34 cellular contexts compared by ENCODE assay signal in the genomic region with DNA sequence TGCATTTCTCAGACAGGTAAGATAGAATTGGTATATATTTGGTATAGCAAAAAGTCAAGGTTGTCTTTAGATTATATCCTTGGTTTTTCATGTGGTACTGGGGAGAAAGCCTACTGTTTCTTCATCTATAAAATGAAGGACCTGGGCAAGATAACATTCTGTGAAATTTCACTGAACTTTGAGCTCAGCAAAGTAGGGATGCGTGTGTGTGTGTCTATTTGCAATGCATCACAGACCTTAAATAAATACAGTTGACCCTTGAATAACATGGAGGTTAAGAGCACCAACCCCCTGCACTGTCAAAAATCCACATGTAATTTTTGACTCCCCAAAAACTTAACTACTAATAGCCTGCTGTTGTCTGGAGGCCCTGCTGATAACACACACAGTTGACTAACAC.
"Had no signal": no experiment of that assay in that cellular context is flagged by ENCODE, and none has a peak within 500 bp of the region (broad histone marks: within the 10 kb centered on the region; RNA-seq: fewer than 3 reads in every experiment).

No MANE protein-coding gene starts in this region.

- H3K9me3 ChIP-seq: adrenal gland, body of pancreas, breast epithelium had no signal

- H3K4me3 ChIP-seq: adrenal gland, body of pancreas, breast epithelium had no signal

- H3K36me3 ChIP-seq: adrenal gland, brain microvascular endothelial cell, breast epithelium had no signal

- DNase-seq: activated B cell treated with CpG ODN at 0.5 μM for 24 hours; activated CD4-positive, alpha-beta memory T cell treated with anti-CD3 and anti-CD28 coated beads for 36 hours; activated CD4-positive, alpha-beta T cell treated with anti-CD3 and anti-CD28 coated beads for 4 hours; activated CD4-positive, alpha-beta T cell treated with anti-CD3 and anti-CD28 coated beads, Interleukin-2, amount 10 ng/mL, durations not matched to agents 24 days and 14 days; activated CD4-positive, alpha-beta T cell treated with anti-CD3 and anti-CD28 coated beads, Interleukin-2, amount 50 U/mL, for 1 hour; activated CD4-positive, alpha-beta T cell treated with anti-CD3 and anti-CD28 coated beads, Interleukin-2, amount 50 U/mL, for 4 hours; activated CD4-positive, CD25-positive, alpha-beta regulatory T cell treated with anti-CD3 and anti-CD28 coated beads, Interleukin-2, amount 50 U/mL, for 72 hours; activated CD8-positive, alpha-beta memory T cell treated with anti-CD3 and anti-CD28 coated beads, Interleukin-2, amount 50 U/mL, for 4 hours; activated CD8-positive, alpha-beta T cell treated with anti-CD3 and anti-CD28 coated beads for 36 hours; activated effector memory CD4-positive, alpha-beta T cell treated with anti-CD3 and anti-CD28 coated beads, Interleukin-2, amount 50 U/mL, for 16 hours; activated gamma-delta T cell treated with Interleukin-2 at 50 U/mL for 16 hours; activated naive CD4-positive, alpha-beta T cell; activated naive CD4-positive, alpha-beta T cell treated with anti-CD3 and anti-CD28 coated beads for 36 hours; activated naive CD4-positive, alpha-beta T cell treated with anti-CD3 and anti-CD28 coated beads, Interleukin-2, amount 50 U/mL, for 16 hours; activated naive CD8-positive, alpha-beta T cell treated with anti-CD3 and anti-CD28 coated beads for 36 hours; activated T-cell treated with anti-CD3 and anti-CD28 coated beads for 4 hours; activated T-cell treated with anti-CD3 and anti-CD28 coated beads, Interleukin-2, amount 50 U/mL, for 1 hour; activated T-cell treated with anti-CD3 and anti-CD28 coated beads, Interleukin-2, amount 50 U/mL, for 4 hours; activated T-cell treated with anti-CD3 and anti-CD28 coated beads, Interleukin-2, amount 50 U/mL, for 72 hours; adrenal gland; amniotic stem cell; aorta; body of pancreas; brain microvascular endothelial cell; central memory CD4-positive, alpha-beta T cell; T-helper 1 cell; T-helper 2 cell; T-helper 9 cell had no signal

- H3K4me1 ChIP-seq: body of pancreas, breast epithelium had no signal

- H3K27me3 ChIP-seq: adrenal gland, body of pancreas, brain microvascular endothelial cell, breast epithelium had no signal

- ATAC-seq: activated CD8-positive, alpha-beta T cell treated with anti-CD3 and anti-CD28 coated beads for 36 hours; activated naive CD4-positive, alpha-beta T cell treated with anti-CD3 and anti-CD28 coated beads, Interleukin-2, amount 50 U/mL, for 72 hours; activated T-cell treated with anti-CD3 and anti-CD28 coated beads, Interleukin-2, amount 50 U/mL, for 4 hours; activated T-cell treated with anti-CD3 and anti-CD28 coated beads, Interleukin-2, amount 50 U/mL, for 72 hours; activated T-helper 17 cell treated with anti-CD3 and anti-CD28 coated beads, Interleukin-2, amount 50 U/mL, for 72 hours; body of pancreas had no signal

- H3K27ac ChIP-seq: adrenal gland, body of pancreas, brain microvascular endothelial cell, breast epithelium, VCaP had no signal

- FAIRE-seq: astrocyte, TTC549 had no signal
